ENCODE assay signal across 37 cellular contexts in genomic region chr21:26191609-26192008, GRCh38.
"Had no signal": no experiment of that assay in that cellular context is flagged by ENCODE, and none has a peak within 500 bp of the region (broad histone marks: within the 10 kb centered on the region; RNA-seq: fewer than 3 reads in every experiment).

No MANE protein-coding gene starts in this region.

- H3K27me3 Mint-ChIP-seq: activated naive CD4-positive, alpha-beta T cell treated with anti-CD3 and anti-CD28 coated beads, Interleukin-2, amount 10 ng/mL, durations not matched to agents 7 days and 5 days; activated naive CD4-positive, alpha-beta T cell treated with anti-CD3 and anti-CD28 coated beads, Interleukin-2, amount 50 U/mL, for 24 hours; activated naive CD8-positive, alpha-beta T cell; activated naive CD8-positive, alpha-beta T cell treated with anti-CD3 and anti-CD28 coated beads for 36 hours; activated naive CD8-positive, alpha-beta T cell treated with anti-CD3 and anti-CD28 coated beads, Interleukin-2, amount 10 ng/mL, durations not matched to agents 7 days and 5 days; activated naive CD8-positive, alpha-beta T cell treated with anti-CD3 and anti-CD28 coated beads, Interleukin-2, amount 50 U/mL, for 24 hours; activated T-cell treated with anti-CD3 and anti-CD28 coated beads, Interleukin-2, amount 50 U/mL, for 24 hours; central memory CD8-positive, alpha-beta T cell had no signal

- H3K36me3 ChIP-seq: adrenal gland, ascending aorta, brain microvascular endothelial cell, breast epithelium, cardiac muscle cell had no signal

- H3K9me3 Mint-ChIP-seq: activated naive CD4-positive, alpha-beta T cell treated with anti-CD3 and anti-CD28 coated beads for 36 hours; activated naive CD4-positive, alpha-beta T cell treated with anti-CD3 and anti-CD28 coated beads, Interleukin-2, amount 10 ng/mL, durations not matched to agents 7 days and 5 days; activated naive CD4-positive, alpha-beta T cell treated with anti-CD3 and anti-CD28 coated beads, Interleukin-2, amount 50 U/mL, for 24 hours; activated naive CD8-positive, alpha-beta T cell treated with anti-CD3 and anti-CD28 coated beads for 36 hours; activated naive CD8-positive, alpha-beta T cell treated with anti-CD3 and anti-CD28 coated beads, Interleukin-2, amount 50 U/mL, for 24 hours; activated T-cell treated with anti-CD3 and anti-CD28 coated beads, Interleukin-2, amount 50 U/mL, for 24 hours; activated T-cell treated with anti-CD3 and anti-CD28 coated beads, Interleukin-2, amount 50 U/mL, for 4 hours; activated T-helper 1 cell treated with anti-CD3 and anti-CD28 coated beads, Interleukin-12 subunit alpha, Interleukin-12 subunit beta, Interleukin-2, Interleukin-4 antibody, amounts not matched to agents 30 ng/mL and 10 ng/mL and 1 ng/mL, durations not matched to agents 14 hours and 24 hours and 36 hours; activated T-helper 17 cell treated with anti-CD3 and anti-CD28 coated beads, Interleukin-2, amount 50 U/mL, for 72 hours; activated T-helper 2 cell treated with anti-CD3 and anti-CD28 coated beads, Interferon-gamma antibody, Interleukin-2, Interleukin-4, amounts not matched to agents 10 μg/mL and 5 μg/mL and 100 μg/mL, durations not matched to agents 14 hours and 24 hours and 36 hours had no signal

- H3K9me3 ChIP-seq: adrenal gland, ascending aorta, body of pancreas, breast epithelium had no signal

- DNase-seq: activated effector memory CD4-positive, alpha-beta T cell treated with anti-CD3 and anti-CD28 coated beads, Interleukin-2, amount 50 U/mL, for 16 hours; activated effector memory CD4-positive, alpha-beta T cell treated with Interleukin-2 at 50 U/mL for 16 hours; activated gamma-delta T cell; activated gamma-delta T cell treated with Interleukin-2 at 50 U/mL for 16 hours; activated naive CD4-positive, alpha-beta T cell; activated naive CD4-positive, alpha-beta T cell treated with anti-CD3 and anti-CD28 coated beads for 36 hours; activated naive CD4-positive, alpha-beta T cell treated with anti-CD3 and anti-CD28 coated beads, Interleukin-2, amount 10 ng/mL, durations not matched to agents 7 days and 5 days; activated naive CD4-positive, alpha-beta T cell treated with anti-CD3 and anti-CD28 coated beads, Interleukin-2, amount 50 U/mL, for 16 hours; activated naive CD4-positive, alpha-beta T cell treated with Interleukin-2 at 50 U/mL for 16 hours; activated naive CD8-positive, alpha-beta T cell treated with anti-CD3 and anti-CD28 coated beads for 36 hours; activated naive CD8-positive, alpha-beta T cell treated with anti-CD3 and anti-CD28 coated beads, Interleukin-2, amount 10 ng/mL, durations not matched to agents 7 days and 5 days; activated naive CD8-positive, alpha-beta T cell treated with anti-CD3 and anti-CD28 coated beads, Interleukin-2, amount 50 U/mL, for 24 hours; activated T-cell treated with anti-CD3 and anti-CD28 coated beads, Interleukin-2, amount 50 U/mL, for 24 hours; activated T-cell treated with anti-CD3 and anti-CD28 coated beads, Interleukin-2, amount 50 U/mL, for 4 hours; activated T-cell treated with anti-CD3 and anti-CD28 coated beads, Interleukin-2, amount 50 U/mL, for 48 hours; activated T-cell treated with anti-CD3 and anti-CD28 coated beads, Interleukin-2, amount 50 U/mL, for 72 hours; adrenal gland; amniotic stem cell; amygdala; anterior cingulate cortex; aorta; body of pancreas; brain microvascular endothelial cell; caudate nucleus; central memory CD4-positive, alpha-beta T cell; cerebellar nuclear complex had no signal

- H3K27ac Mint-ChIP-seq: activated naive CD4-positive, alpha-beta T cell treated with anti-CD3 and anti-CD28 coated beads for 36 hours; activated naive CD4-positive, alpha-beta T cell treated with anti-CD3 and anti-CD28 coated beads, Interleukin-2, amount 10 ng/mL, durations not matched to agents 7 days and 5 days; activated naive CD4-positive, alpha-beta T cell treated with anti-CD3 and anti-CD28 coated beads, Interleukin-2, amount 50 U/mL, for 24 hours; activated naive CD4-positive, alpha-beta T cell treated with anti-CD3 and anti-CD28 coated beads, Interleukin-2, amount 50 U/mL, for 72 hours; activated naive CD8-positive, alpha-beta T cell; activated naive CD8-positive, alpha-beta T cell treated with anti-CD3 and anti-CD28 coated beads for 36 hours; activated naive CD8-positive, alpha-beta T cell treated with anti-CD3 and anti-CD28 coated beads, Interleukin-2, amount 10 ng/mL, durations not matched to agents 7 days and 5 days; activated naive CD8-positive, alpha-beta T cell treated with anti-CD3 and anti-CD28 coated beads, Interleukin-2, amount 50 U/mL, for 24 hours; activated T-cell treated with anti-CD3 and anti-CD28 coated beads, Interleukin-2, amount 50 U/mL, for 24 hours; activated T-cell treated with anti-CD3 and anti-CD28 coated beads, Interleukin-2, amount 50 U/mL, for 72 hours; activated T-helper 1 cell treated with anti-CD3 and anti-CD28 coated beads, Interleukin-12 subunit alpha, Interleukin-12 subunit beta, Interleukin-2, Interleukin-4 antibody, amounts not matched to agents 30 ng/mL and 10 ng/mL and 1 ng/mL, durations not matched to agents 14 hours and 24 hours and 36 hours; activated T-helper 17 cell treated with anti-CD3 and anti-CD28 coated beads, Interleukin-2, amount 50 U/mL, for 72 hours; activated T-helper 2 cell treated with anti-CD3 and anti-CD28 coated beads, Interferon-gamma antibody, Interleukin-2, Interleukin-4, amounts not matched to agents 10 μg/mL and 5 μg/mL and 100 μg/mL, durations not matched to agents 14 hours and 24 hours and 36 hours had no signal

- H3K4me3 ChIP-seq: adrenal gland, ascending aorta, body of pancreas, breast epithelium, cardiac muscle cell had no signal

- H3K4me3 Mint-ChIP-seq: activated naive CD4-positive, alpha-beta T cell treated with anti-CD3 and anti-CD28 coated beads for 36 hours; activated naive CD4-positive, alpha-beta T cell treated with anti-CD3 and anti-CD28 coated beads, Interleukin-2, amount 10 ng/mL, durations not matched to agents 7 days and 5 days; activated naive CD4-positive, alpha-beta T cell treated with anti-CD3 and anti-CD28 coated beads, Interleukin-2, amount 50 U/mL, for 24 hours; activated naive CD8-positive, alpha-beta T cell; activated naive CD8-positive, alpha-beta T cell treated with anti-CD3 and anti-CD28 coated beads for 36 hours; activated naive CD8-positive, alpha-beta T cell treated with anti-CD3 and anti-CD28 coated beads, Interleukin-2, amount 10 ng/mL, durations not matched to agents 7 days and 5 days; activated naive CD8-positive, alpha-beta T cell treated with anti-CD3 and anti-CD28 coated beads, Interleukin-2, amount 50 U/mL, for 24 hours; activated T-cell treated with anti-CD3 and anti-CD28 coated beads, Interleukin-2, amount 50 U/mL, for 24 hours; activated T-cell treated with anti-CD3 and anti-CD28 coated beads, Interleukin-2, amount 50 U/mL, for 4 hours; activated T-cell treated with anti-CD3 and anti-CD28 coated beads, Interleukin-2, amount 50 U/mL, for 72 hours; activated T-helper 1 cell treated with anti-CD3 and anti-CD28 coated beads, Interleukin-12 subunit alpha, Interleukin-12 subunit beta, Interleukin-2, Interleukin-4 antibody, amounts not matched to agents 30 ng/mL and 10 ng/mL and 1 ng/mL, durations not matched to agents 14 hours and 24 hours and 36 hours; activated T-helper 17 cell treated with anti-CD3 and anti-CD28 coated beads, Interleukin-2, amount 50 U/mL, for 72 hours; brain; central memory CD8-positive, alpha-beta T cell had no signal

- H3K4me1 Mint-ChIP-seq: activated naive CD4-positive, alpha-beta T cell treated with anti-CD3 and anti-CD28 coated beads, Interleukin-2, amount 10 ng/mL, durations not matched to agents 7 days and 5 days; activated naive CD4-positive, alpha-beta T cell treated with anti-CD3 and anti-CD28 coated beads, Interleukin-2, amount 50 U/mL, for 24 hours; activated naive CD8-positive, alpha-beta T cell treated with anti-CD3 and anti-CD28 coated beads for 36 hours; activated naive CD8-positive, alpha-beta T cell treated with anti-CD3 and anti-CD28 coated beads, Interleukin-2, amount 10 ng/mL, durations not matched to agents 7 days and 5 days; activated naive CD8-positive, alpha-beta T cell treated with anti-CD3 and anti-CD28 coated beads, Interleukin-2, amount 50 U/mL, for 24 hours; activated T-helper 17 cell treated with anti-CD3 and anti-CD28 coated beads, Interleukin-2, amount 50 U/mL, for 72 hours; central memory CD8-positive, alpha-beta T cell had no signal

- H3K4me1 ChIP-seq: adrenal gland, ascending aorta, body of pancreas, breast epithelium had no signal

- H3K36me3 Mint-ChIP-seq: activated naive CD4-positive, alpha-beta T cell treated with anti-CD3 and anti-CD28 coated beads, Interleukin-2, amount 10 ng/mL, durations not matched to agents 7 days and 5 days; activated naive CD4-positive, alpha-beta T cell treated with anti-CD3 and anti-CD28 coated beads, Interleukin-2, amount 50 U/mL, for 24 hours; activated naive CD4-positive, alpha-beta T cell treated with anti-CD3 and anti-CD28 coated beads, Interleukin-2, amount 50 U/mL, for 72 hours; activated naive CD8-positive, alpha-beta T cell; activated naive CD8-positive, alpha-beta T cell treated with anti-CD3 and anti-CD28 coated beads for 36 hours; activated naive CD8-positive, alpha-beta T cell treated with anti-CD3 and anti-CD28 coated beads, Interleukin-2, amount 10 ng/mL, durations not matched to agents 7 days and 5 days; brain had no signal

- ATAC-seq: activated naive CD4-positive, alpha-beta T cell treated with anti-CD3 and anti-CD28 coated beads, Interleukin-2, amount 50 U/mL, for 72 hours; activated naive CD8-positive, alpha-beta T cell treated with anti-CD3 and anti-CD28 coated beads, Interleukin-2, amount 50 U/mL, for 24 hours; activated T-cell treated with anti-CD3 and anti-CD28 coated beads, Interleukin-2, amount 50 U/mL, for 4 hours; activated T-cell treated with anti-CD3 and anti-CD28 coated beads, Interleukin-2, amount 50 U/mL, for 72 hours; activated T-helper 17 cell treated with anti-CD3 and anti-CD28 coated beads, Interleukin-2, amount 50 U/mL, for 72 hours; body of pancreas had no signal

- H3K27ac ChIP-seq: adrenal gland, ascending aorta, body of pancreas, brain microvascular endothelial cell, breast epithelium, cardiac muscle cell had no signal
